Comparison of ENCODE assay signal across 1 cellular context in the genomic region with DNA sequence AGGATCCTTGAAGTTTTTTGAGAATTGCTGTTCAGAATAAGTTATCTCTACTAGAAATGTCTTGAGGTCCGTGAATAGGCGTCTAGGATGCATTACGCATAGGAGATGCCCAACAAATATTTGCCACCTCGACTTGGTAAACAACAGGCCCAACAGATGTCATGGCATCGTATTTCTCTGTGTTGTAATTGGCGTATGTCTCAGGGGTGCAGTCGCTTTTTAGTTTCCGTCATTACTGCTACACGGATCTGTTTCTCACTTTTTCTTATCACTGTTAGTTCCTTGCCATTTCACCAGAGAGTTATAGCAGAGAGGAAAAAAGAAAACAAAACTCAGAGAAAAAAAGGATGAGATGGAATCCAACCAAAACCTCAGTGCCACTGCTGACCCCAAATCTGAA.
TF ChIP-seq lines count a peak whose summit lies in the region.

No MANE protein-coding gene starts in this region.

TF ChIP-seq in H1, 55 proteins besides CTCF, POLR2A, EP300 and RAD21:
- TF ChIP-seq TAF1 (IDR thresholded peaks at IDR 0.05; ENCODE audit: low read depth, low read length), result no peak
- TF ChIP-seq CREB1 (IDR thresholded peaks at IDR 0.05), result no peak
- no peak for TF ChIP-seq ZNF274 (IDR thresholded peaks at IDR 0.05; ENCODE audit: borderline replicate concordance, extremely low read depth, low read length)
- no peak for TF ChIP-seq ASH2L (IDR thresholded peaks at IDR 0.05; ENCODE audit: low read length)
- TF ChIP-seq RBBP5 (IDR thresholded peaks at IDR 0.05; ENCODE audit: borderline replicate concordance, low read depth, low read length), result no peak
- TF ChIP-seq, protein P1, sequence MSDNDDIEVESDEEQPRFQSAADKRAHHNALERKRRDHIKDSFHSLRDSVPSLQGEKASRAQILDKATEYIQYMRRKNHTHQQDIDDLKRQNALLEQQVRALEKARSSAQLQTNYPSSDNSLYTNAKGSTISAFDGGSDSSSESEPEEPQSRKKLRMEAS (IDR thresholded peaks at IDR 0.05), result no peak
- no peak for TF ChIP-seq JUN (IDR thresholded peaks at IDR 0.05; ENCODE audit: low read depth, low read length)
- TF ChIP-seq, protein P2, sequence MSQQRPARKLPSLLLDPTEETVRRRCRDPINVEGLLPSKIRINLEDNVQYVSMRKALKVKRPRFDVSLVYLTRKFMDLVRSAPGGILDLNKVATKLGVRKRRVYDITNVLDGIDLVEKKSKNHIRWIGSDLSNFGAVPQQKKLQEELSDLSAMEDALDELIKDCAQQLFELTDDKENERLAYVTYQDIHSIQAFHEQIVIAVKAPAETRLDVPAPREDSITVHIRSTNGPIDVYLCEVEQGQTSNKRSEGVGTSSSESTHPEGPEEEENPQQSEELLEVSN (IDR thresholded peaks at IDR 0.05), result no peak
- TF ChIP-seq SUZ12 (IDR thresholded peaks at IDR 0.05; ENCODE audit: low read length), result no peak
- no peak for TF ChIP-seq CBX5 (IDR thresholded peaks at IDR 0.05; ENCODE audit: low read depth, low read length)
- TF ChIP-seq CTBP2 (IDR thresholded peaks at IDR 0.05; ENCODE audit: borderline replicate concordance, insufficient read depth, insufficient read length, low read length), result no peak
- no peak for TF ChIP-seq SAP30 (IDR thresholded peaks at IDR 0.05; ENCODE audit: insufficient read depth, insufficient replicate concordance, low read length)
- TF ChIP-seq KDM5A (IDR thresholded peaks at IDR 0.05; ENCODE audit: low read length), result no peak
- TF ChIP-seq SRF (IDR thresholded peaks at IDR 0.05; ENCODE audit: low read depth, low read length), result no peak
- TF ChIP-seq, protein P3, sequence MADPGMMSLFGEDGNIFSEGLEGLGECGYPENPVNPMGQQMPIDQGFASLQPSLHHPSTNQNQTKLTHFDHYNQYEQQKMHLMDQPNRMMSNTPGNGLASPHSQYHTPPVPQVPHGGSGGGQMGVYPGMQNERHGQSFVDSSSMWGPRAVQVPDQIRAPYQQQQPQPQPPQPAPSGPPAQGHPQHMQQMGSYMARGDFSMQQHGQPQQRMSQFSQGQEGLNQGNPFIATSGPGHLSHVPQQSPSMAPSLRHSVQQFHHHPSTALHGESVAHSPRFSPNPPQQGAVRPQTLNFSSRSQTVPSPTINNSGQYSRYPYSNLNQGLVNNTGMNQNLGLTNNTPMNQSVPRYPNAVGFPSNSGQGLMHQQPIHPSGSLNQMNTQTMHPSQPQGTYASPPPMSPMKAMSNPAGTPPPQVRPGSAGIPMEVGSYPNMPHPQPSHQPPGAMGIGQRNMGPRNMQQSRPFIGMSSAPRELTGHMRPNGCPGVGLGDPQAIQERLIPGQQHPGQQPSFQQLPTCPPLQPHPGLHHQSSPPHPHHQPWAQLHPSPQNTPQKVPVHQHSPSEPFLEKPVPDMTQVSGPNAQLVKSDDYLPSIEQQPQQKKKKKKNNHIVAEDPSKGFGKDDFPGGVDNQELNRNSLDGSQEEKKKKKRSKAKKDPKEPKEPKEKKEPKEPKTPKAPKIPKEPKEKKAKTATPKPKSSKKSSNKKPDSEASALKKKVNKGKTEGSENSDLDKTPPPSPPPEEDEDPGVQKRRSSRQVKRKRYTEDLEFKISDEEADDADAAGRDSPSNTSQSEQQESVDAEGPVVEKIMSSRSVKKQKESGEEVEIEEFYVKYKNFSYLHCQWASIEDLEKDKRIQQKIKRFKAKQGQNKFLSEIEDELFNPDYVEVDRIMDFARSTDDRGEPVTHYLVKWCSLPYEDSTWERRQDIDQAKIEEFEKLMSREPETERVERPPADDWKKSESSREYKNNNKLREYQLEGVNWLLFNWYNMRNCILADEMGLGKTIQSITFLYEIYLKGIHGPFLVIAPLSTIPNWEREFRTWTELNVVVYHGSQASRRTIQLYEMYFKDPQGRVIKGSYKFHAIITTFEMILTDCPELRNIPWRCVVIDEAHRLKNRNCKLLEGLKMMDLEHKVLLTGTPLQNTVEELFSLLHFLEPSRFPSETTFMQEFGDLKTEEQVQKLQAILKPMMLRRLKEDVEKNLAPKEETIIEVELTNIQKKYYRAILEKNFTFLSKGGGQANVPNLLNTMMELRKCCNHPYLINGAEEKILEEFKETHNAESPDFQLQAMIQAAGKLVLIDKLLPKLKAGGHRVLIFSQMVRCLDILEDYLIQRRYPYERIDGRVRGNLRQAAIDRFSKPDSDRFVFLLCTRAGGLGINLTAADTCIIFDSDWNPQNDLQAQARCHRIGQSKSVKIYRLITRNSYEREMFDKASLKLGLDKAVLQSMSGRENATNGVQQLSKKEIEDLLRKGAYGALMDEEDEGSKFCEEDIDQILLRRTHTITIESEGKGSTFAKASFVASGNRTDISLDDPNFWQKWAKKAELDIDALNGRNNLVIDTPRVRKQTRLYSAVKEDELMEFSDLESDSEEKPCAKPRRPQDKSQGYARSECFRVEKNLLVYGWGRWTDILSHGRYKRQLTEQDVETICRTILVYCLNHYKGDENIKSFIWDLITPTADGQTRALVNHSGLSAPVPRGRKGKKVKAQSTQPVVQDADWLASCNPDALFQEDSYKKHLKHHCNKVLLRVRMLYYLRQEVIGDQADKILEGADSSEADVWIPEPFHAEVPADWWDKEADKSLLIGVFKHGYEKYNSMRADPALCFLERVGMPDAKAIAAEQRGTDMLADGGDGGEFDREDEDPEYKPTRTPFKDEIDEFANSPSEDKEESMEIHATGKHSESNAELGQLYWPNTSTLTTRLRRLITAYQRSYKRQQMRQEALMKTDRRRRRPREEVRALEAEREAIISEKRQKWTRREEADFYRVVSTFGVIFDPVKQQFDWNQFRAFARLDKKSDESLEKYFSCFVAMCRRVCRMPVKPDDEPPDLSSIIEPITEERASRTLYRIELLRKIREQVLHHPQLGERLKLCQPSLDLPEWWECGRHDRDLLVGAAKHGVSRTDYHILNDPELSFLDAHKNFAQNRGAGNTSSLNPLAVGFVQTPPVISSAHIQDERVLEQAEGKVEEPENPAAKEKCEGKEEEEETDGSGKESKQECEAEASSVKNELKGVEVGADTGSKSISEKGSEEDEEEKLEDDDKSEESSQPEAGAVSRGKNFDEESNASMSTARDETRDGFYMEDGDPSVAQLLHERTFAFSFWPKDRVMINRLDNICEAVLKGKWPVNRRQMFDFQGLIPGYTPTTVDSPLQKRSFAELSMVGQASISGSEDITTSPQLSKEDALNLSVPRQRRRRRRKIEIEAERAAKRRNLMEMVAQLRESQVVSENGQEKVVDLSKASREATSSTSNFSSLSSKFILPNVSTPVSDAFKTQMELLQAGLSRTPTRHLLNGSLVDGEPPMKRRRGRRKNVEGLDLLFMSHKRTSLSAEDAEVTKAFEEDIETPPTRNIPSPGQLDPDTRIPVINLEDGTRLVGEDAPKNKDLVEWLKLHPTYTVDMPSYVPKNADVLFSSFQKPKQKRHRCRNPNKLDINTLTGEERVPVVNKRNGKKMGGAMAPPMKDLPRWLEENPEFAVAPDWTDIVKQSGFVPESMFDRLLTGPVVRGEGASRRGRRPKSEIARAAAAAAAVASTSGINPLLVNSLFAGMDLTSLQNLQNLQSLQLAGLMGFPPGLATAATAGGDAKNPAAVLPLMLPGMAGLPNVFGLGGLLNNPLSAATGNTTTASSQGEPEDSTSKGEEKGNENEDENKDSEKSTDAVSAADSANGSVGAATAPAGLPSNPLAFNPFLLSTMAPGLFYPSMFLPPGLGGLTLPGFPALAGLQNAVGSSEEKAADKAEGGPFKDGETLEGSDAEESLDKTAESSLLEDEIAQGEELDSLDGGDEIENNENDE (IDR thresholded peaks at IDR 0.05; ENCODE audit: insufficient replicate concordance, low read length), result no peak
- TF ChIP-seq CHD1 (IDR thresholded peaks at IDR 0.05; ENCODE audit: low read depth, low read length), result no peak
- TF ChIP-seq POU5F1 (IDR thresholded peaks at IDR 0.05; ENCODE audit: low read depth, low read length), result no peak
- TF ChIP-seq JUND (IDR thresholded peaks at IDR 0.05; ENCODE audit: low read length), result no peak
- TF ChIP-seq BCL11A (IDR thresholded peaks at IDR 0.05; ENCODE audit: low read depth in 2 of 2, low read length in 2 of 2), result no peak
TF ChIP-seq in H1: peak in this region for 0.
